Comparison of ENCODE assay signal across 8 cellular contexts in the genomic region with DNA sequence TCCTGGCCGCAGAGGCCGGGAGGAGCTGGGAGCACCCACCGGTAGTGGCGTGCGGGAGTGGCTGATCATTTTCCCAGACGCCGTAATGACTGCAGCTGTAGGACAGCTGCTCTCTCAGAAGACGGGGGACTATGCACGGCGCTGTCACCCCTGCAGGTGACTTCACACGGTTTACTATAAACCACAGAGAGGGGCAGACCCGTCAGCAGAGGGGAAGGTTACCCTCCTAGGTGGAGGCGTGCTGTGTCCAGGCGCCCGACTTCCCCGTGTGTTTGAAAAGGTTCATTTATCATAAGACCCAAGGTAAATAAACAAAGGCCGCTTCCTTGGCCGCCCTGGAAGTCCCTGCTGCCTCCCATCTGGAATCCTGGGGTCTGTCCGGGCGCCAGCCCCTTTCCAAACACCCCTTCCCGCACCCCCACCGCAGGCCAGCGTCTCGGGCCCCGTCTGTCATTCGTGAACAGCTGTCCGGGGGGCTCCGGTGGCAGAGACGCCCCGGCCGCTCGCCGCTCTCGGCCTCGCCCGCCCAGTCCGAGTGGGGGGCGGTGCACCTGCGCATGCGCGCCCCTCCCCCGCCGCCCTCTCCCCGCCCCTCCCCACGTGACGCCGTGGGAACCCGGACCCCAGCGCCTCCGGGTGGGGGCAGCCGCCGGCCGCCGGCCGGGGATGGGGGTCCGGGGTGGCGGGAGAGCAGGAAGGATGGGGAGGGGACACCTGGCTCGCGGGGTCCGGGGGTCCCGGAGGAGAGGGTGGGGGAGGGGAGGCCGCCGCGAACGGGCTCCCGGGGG. TPM values are rescaled to one million over a fixed set of nuclear protein-coding genes. Genes with fewer than 3 reads are reported as not detected.
DNase-seq lines count a peak whose midpoint lies in the region; ATAC-seq and TF ChIP-seq lines count a peak whose summit lies in the region.

No MANE protein-coding gene starts in this region.

- intact Hi-C loops in esophagus muscularis mucosa (cut with DNase I) = no loop called here
- intact Hi-C loops in thyroid gland (cut with DNase I) = no loop called here

- no peak for TF ChIP-seq EP300 in esophagus muscularis mucosa (IDR thresholded peaks at IDR 0.05)

- no peaks in the 10 kb centered on the region for H3F3A ChIP-seq in MM.1S (ENCODE audit: insufficient read depth, low read length)

- H3K4me1 Mint-ChIP-seq in CD4-positive, CD25-positive, alpha-beta regulatory T cell = peaks cover 0 to 16% (median 0%) of the 10 kb centered on the region in 4 donors
- H3K4me1 Mint-ChIP-seq in activated CD4-positive, alpha-beta T cell treated with anti-CD3 and anti-CD28 coated beads, Interleukin-2, amount 10 ng/mL, durations not matched to agents 7 days and 5 days = peaks cover 6% of the 10 kb centered on the region

- H3K27ac ChIP-seq in CD4-positive, CD25-positive, alpha-beta regulatory T cell (ENCODE audit: insufficient read depth, low read length, poor library complexity, severe bottlenecking) = no peak overlapping the region
- H3K27ac ChIP-seq in esophagus muscularis mucosa (replicated peaks in 1 of 4) = peak overlapping the region; percentile 76 to 84 (median 82)
- H3K27ac ChIP-seq in mucosa of rectum (ENCODE audit: low read depth in 2 of 2, low read length in 2 of 2) = peak overlapping the region; percentile 44 to 52
- H3K27ac ChIP-seq in thyroid gland = peak overlapping the region; percentile 58 to 70 (median 69)
- no peak overlapping the region for H3K27ac ChIP-seq in MM.1S (ENCODE audit: low read length)

- no peaks in the 10 kb centered on the region for H4K20me1 ChIP-seq in MM.1S (ENCODE audit: insufficient read depth, low read length)

- peak overlapping the region in 1 of 3 donors; percentile 74 for H3K27ac Mint-ChIP-seq in CD4-positive, CD25-positive, alpha-beta regulatory T cell
- no peak overlapping the region for H3K27ac Mint-ChIP-seq in activated CD4-positive, alpha-beta T cell treated with anti-CD3 and anti-CD28 coated beads, Interleukin-2, amount 10 ng/mL, durations not matched to agents 7 days and 5 days

- TF ChIP-seq CTCF in esophagus muscularis mucosa (IDR thresholded peaks at IDR 0.05) (no peak), thyroid gland (IDR thresholded peaks at IDR 0.05) (no peak), MM.1S (IDR thresholded peaks at IDR 0.05; ENCODE audit: low read length) (no peak)

- H3K4me3 ChIP-seq in CD4-positive, CD25-positive, alpha-beta regulatory T cell (ENCODE audit: low read depth, low read length) = no peak overlapping the region
- H3K4me3 ChIP-seq in esophagus muscularis mucosa (peak overlapping the region; percentile 76 to 79 (median 78)), mucosa of rectum (ENCODE audit: low read length in 2 of 2) (peak overlapping the region; percentile 56 to 64), thyroid gland (replicated peaks in 1 of 3) (peak overlapping the region; percentile 7 to 88 (median 75)), MM.1S (ENCODE audit: low read length) (no peak overlapping the region)

- peaks cover 28% of the 10 kb centered on the region for H3K27me3 Mint-ChIP-seq in CD4-positive, CD25-positive, alpha-beta regulatory T cell
- H3K27me3 Mint-ChIP-seq in activated CD4-positive, alpha-beta T cell treated with anti-CD3 and anti-CD28 coated beads, Interleukin-2, amount 10 ng/mL, durations not matched to agents 7 days and 5 days = peaks cover 19% of the 10 kb centered on the region

- no peaks in the 10 kb centered on the region for H3K36me3 ChIP-seq in CD4-positive, CD25-positive, alpha-beta regulatory T cell (ENCODE audit: control insufficient read depth, insufficient read depth, low read length)
- H3K36me3 ChIP-seq in esophagus muscularis mucosa (peaks cover 0 to 15% (median 0%) of the 10 kb centered on the region in 4 donors), mucosa of rectum (ENCODE audit: control insufficient read depth in 2 of 2, insufficient read depth in 2 of 2, low read length in 2 of 2) (no peaks in the 10 kb centered on the region), thyroid gland (no peaks in the 10 kb centered on the region), MM.1S (replicated peaks; ENCODE audit: insufficient read depth, low read length) (no peaks in the 10 kb centered on the region)

- no peak for DNase-seq in CD4-positive, CD25-positive, alpha-beta regulatory T cell
- DNase-seq in NCI-H1105 (lab: John Stamatoyannopoulos, UW) (peak; percentile 62), esophagus muscularis mucosa (ENCODE audit: extremely low spot score) (no peak), thyroid gland (peak; percentile 64), MM.1S (no peak)
- peak; percentile 7 for DNase-seq in activated CD4-positive, alpha-beta T cell treated with anti-CD3 and anti-CD28 coated beads, Interleukin-2, amount 10 ng/mL, durations not matched to agents 7 days and 5 days

- H3K9ac ChIP-seq in mucosa of rectum (ENCODE audit: low read depth in 1 of 2, low read length in 2 of 2) = peak overlapping the region; percentile 34 to 64
- no peak overlapping the region for H3K9ac ChIP-seq in MM.1S (ENCODE audit: low read length)

- H3K9me2 ChIP-seq in MM.1S (replicated peaks; ENCODE audit: insufficient read depth, low read length) = no peaks in the 10 kb centered on the region

- peak overlapping the region in 3 of 4 donors; percentile 61 to 79 (median 67) for H3K4me3 Mint-ChIP-seq in CD4-positive, CD25-positive, alpha-beta regulatory T cell
- H3K4me3 Mint-ChIP-seq in activated CD4-positive, alpha-beta T cell treated with anti-CD3 and anti-CD28 coated beads, Interleukin-2, amount 10 ng/mL, durations not matched to agents 7 days and 5 days = peak overlapping the region; percentile 27

- no peaks in the 10 kb centered on the region for H3K79me2 ChIP-seq in MM.1S (ENCODE audit: low read length)

- no peaks in the 10 kb centered on the region for H3K36me3 Mint-ChIP-seq in CD4-positive, CD25-positive, alpha-beta regulatory T cell
- H3K36me3 Mint-ChIP-seq in activated CD4-positive, alpha-beta T cell treated with anti-CD3 and anti-CD28 coated beads, Interleukin-2, amount 10 ng/mL, durations not matched to agents 7 days and 5 days (ENCODE audit: low read depth) = no peaks in the 10 kb centered on the region

- ATAC-seq in CD4-positive, CD25-positive, alpha-beta regulatory T cell (ENCODE audit: low read depth in 2 of 2) = no peak
- ATAC-seq in HG02678 (IDR thresholded peaks at IDR 0.05; ENCODE audit: unreplicated experiment) = no peak

- POLR2A ChIA-PET in activated CD4-positive, alpha-beta T cell treated with anti-CD3 and anti-CD28 coated beads, Interleukin-2, amount 10 ng/mL, durations not matched to agents 7 days and 5 days (lab: Charles Lee) = no interaction called here

- no peak overlapping the region for H2AFZ ChIP-seq in MM.1S (ENCODE audit: low read length)

- TF ChIP-seq POLR2A in esophagus muscularis mucosa (IDR thresholded peaks at IDR 0.05; ENCODE audit: low read depth) (peak; percentile 21), thyroid gland (IDR thresholded peaks at IDR 0.05) (peak; percentile 23 to 61)

- peaks cover 0 to 6% (median 0%) of the 10 kb centered on the region in 7 donors for H3K9me3 Mint-ChIP-seq in CD4-positive, CD25-positive, alpha-beta regulatory T cell
- peaks cover 3% of the 10 kb centered on the region for H3K9me3 Mint-ChIP-seq in activated CD4-positive, alpha-beta T cell treated with anti-CD3 and anti-CD28 coated beads, Interleukin-2, amount 10 ng/mL, durations not matched to agents 7 days and 5 days

- no peak overlapping the region for H3K4me2 ChIP-seq in MM.1S (ENCODE audit: low read depth, low read length)

- CTCF ChIA-PET in activated CD4-positive, alpha-beta T cell treated with anti-CD3 and anti-CD28 coated beads, Interleukin-2, amount 10 ng/mL, durations not matched to agents 7 days and 5 days (lab: Charles Lee) = no interaction called here

- H3K9me3 ChIP-seq in CD4-positive, CD25-positive, alpha-beta regulatory T cell (ENCODE audit: control insufficient read depth in 2 of 2, low read length in 2 of 2) = no peaks in the 10 kb centered on the region
- no peaks in the 10 kb centered on the region for H3K9me3 ChIP-seq in esophagus muscularis mucosa
- H3K9me3 ChIP-seq in mucosa of rectum (ENCODE audit: control insufficient read depth in 2 of 2, low read length in 2 of 2) = no peaks in the 10 kb centered on the region
- H3K9me3 ChIP-seq in thyroid gland = no peaks in the 10 kb centered on the region
- no peaks in the 10 kb centered on the region for H3K9me3 ChIP-seq in MM.1S (replicated peaks; ENCODE audit: insufficient read depth, low read length)

- 7% methylated on average over 26 of the region's 66 CpGs for WGBS in esophagus muscularis mucosa
- 7 to 14% methylated on average over 20 to 21 of the region's 66 CpGs for WGBS in thyroid gland, 2 donors

- peaks cover 9% of the 10 kb centered on the region for H3K4me1 ChIP-seq in CD4-positive, CD25-positive, alpha-beta regulatory T cell (ENCODE audit: control insufficient read depth, insufficient read depth, low read length, poor library complexity, severe bottlenecking)
- H3K4me1 ChIP-seq in esophagus muscularis mucosa = peaks cover 12 to 32% (median 27%) of the 10 kb centered on the region in 4 donors
- H3K4me1 ChIP-seq in mucosa of rectum (ENCODE audit: control insufficient read depth in 2 of 2, insufficient read depth in 2 of 2, low read length in 2 of 2) = no peaks in the 10 kb centered on the region
- peaks cover 4 to 7% of the 10 kb centered on the region in 2 donors for H3K4me1 ChIP-seq in thyroid gland
- no peaks in the 10 kb centered on the region for H3K4me1 ChIP-seq in MM.1S (ENCODE audit: low read length)

- H3K27me3 ChIP-seq in CD4-positive, CD25-positive, alpha-beta regulatory T cell (ENCODE audit: control insufficient read depth, insufficient read depth, low read length) = peaks cover 6% of the 10 kb centered on the region
- H3K27me3 ChIP-seq in esophagus muscularis mucosa = peaks cover 0 to 23% (median 0%) of the 10 kb centered on the region in 4 donors
- peaks cover 0 to 5% of the 10 kb centered on the region in 2 donors for H3K27me3 ChIP-seq in mucosa of rectum (ENCODE audit: control insufficient read depth in 2 of 2, insufficient read depth in 2 of 2, low read length in 2 of 2)
- H3K27me3 ChIP-seq in thyroid gland = no peaks in the 10 kb centered on the region
- H3K27me3 ChIP-seq in MM.1S (replicated peaks; ENCODE audit: insufficient read depth, low read length) = peaks cover 23% of the 10 kb centered on the region

RNA-seq across cellular contexts. Expression of gene SHC2, which starts 0.9 kb away (rescaled TPM):
- not detected for total RNA-seq in CD4-positive, CD25-positive, alpha-beta regulatory T cell
- not detected for polyA plus RNA-seq in CD4-positive, CD25-positive, alpha-beta regulatory T cell
- total RNA-seq in activated CD4-positive, alpha-beta T cell treated with anti-CD3 and anti-CD28 coated beads, Interleukin-2, amount 10 ng/mL, durations not matched to agents 7 days and 5 days = not detected
- total RNA-seq in esophagus muscularis mucosa = 10 to 100 TPM; 11.2 to 35.6 (median 18.7) TPM
- total RNA-seq in thyroid gland = 10 to 100 TPM; 31.5 to 72.8 (median 48.8) TPM

RNA-seq across cellular contexts. Expression of gene MADCAM1, which starts 36.4 kb away (rescaled TPM):
- total RNA-seq in CD4-positive, CD25-positive, alpha-beta regulatory T cell = 0.52 TPM
- polyA plus RNA-seq in CD4-positive, CD25-positive, alpha-beta regulatory T cell = under 1 TPM in 3 of 4 donors, not detected in 1; 0.16 to 0.33 (median 0.31) TPM
- total RNA-seq in activated CD4-positive, alpha-beta T cell treated with anti-CD3 and anti-CD28 coated beads, Interleukin-2, amount 10 ng/mL, durations not matched to agents 7 days and 5 days = under 1 TPM in 1 of 2 experiments, not detected in 1; 0.15 TPM
- total RNA-seq in esophagus muscularis mucosa (under 1 TPM in 2 of 4 donors, not detected in 2; 0.17 to 0.42 TPM), thyroid gland (1 to 10 TPM in 1 of 4 donors, under 1 TPM in 1, not detected in 2; 0.56 to 3.1 TPM)

RNA-seq across cellular contexts. Expression of gene TPGS1, which starts 47.4 kb away (rescaled TPM):
- total RNA-seq in CD4-positive, CD25-positive, alpha-beta regulatory T cell = 19.3 TPM
- 10 to 100 TPM; 18.2 to 44.4 (median 37.3) TPM for polyA plus RNA-seq in CD4-positive, CD25-positive, alpha-beta regulatory T cell
- total RNA-seq in activated CD4-positive, alpha-beta T cell treated with anti-CD3 and anti-CD28 coated beads, Interleukin-2, amount 10 ng/mL, durations not matched to agents 7 days and 5 days = 10 to 100 TPM; 21.6 to 27.1 TPM
- total RNA-seq in esophagus muscularis mucosa = 10 to 100 TPM; 61.7 to 86.6 (median 64.4) TPM
- total RNA-seq in thyroid gland = 100 to 1,000 TPM in 2 of 4 donors, 10 to 100 TPM in 2; 50.8 to 147 (median 99.6) TPM

RNA-seq across cellular contexts. Expression of gene C2CD4C, which starts 51.0 kb away (rescaled TPM):
- not detected for total RNA-seq in CD4-positive, CD25-positive, alpha-beta regulatory T cell
- polyA plus RNA-seq in CD4-positive, CD25-positive, alpha-beta regulatory T cell = not detected
- not detected for total RNA-seq in activated CD4-positive, alpha-beta T cell treated with anti-CD3 and anti-CD28 coated beads, Interleukin-2, amount 10 ng/mL, durations not matched to agents 7 days and 5 days
- total RNA-seq in esophagus muscularis mucosa (1 to 10 TPM in 3 of 4 donors, under 1 TPM in 1; 0.46 to 3.7 (median 1.7) TPM), thyroid gland (10 to 100 TPM in 1 of 4 donors, 1 to 10 TPM in 2, under 1 TPM in 1; 0.54 to 14.7 (median 4.9) TPM)

Comparison
In these comparisons a context has a peak if more than half of its experiments do, and no peak if none do; other contexts are left out.
1. DNase-seq: peak in NCI-H1105 (single experiment), activated CD4-positive, alpha-beta T cell treated with anti-CD3 and anti-CD28 coated beads, Interleukin-2, amount 10 ng/mL, durations not matched to agents 7 days and 5 days (single experiment) and thyroid gland (2 of 2); none in CD4-positive, CD25-positive, alpha-beta regulatory T cell (0 of 3), esophagus muscularis mucosa (single experiment) and MM.1S (single experiment).
2. H3K27ac ChIP-seq: peak in esophagus muscularis mucosa (4 of 4), mucosa of rectum (2 of 2) and thyroid gland (3 of 3); none in CD4-positive, CD25-positive, alpha-beta regulatory T cell (single experiment) and MM.1S (single experiment).
3. H3K4me3 ChIP-seq: peak in esophagus muscularis mucosa (4 of 4), mucosa of rectum (2 of 2) and thyroid gland (3 of 3); none in CD4-positive, CD25-positive, alpha-beta regulatory T cell (single experiment) and MM.1S (single experiment).
4. RNA of gene SHC2, which starts 0.9 kb away (total RNA-seq): 31.5 to 72.8 TPM in thyroid gland and 11.2 to 35.6 TPM in esophagus muscularis mucosa; not detected in CD4-positive, CD25-positive, alpha-beta regulatory T cell (single experiment) and not detected in activated CD4-positive, alpha-beta T cell treated with anti-CD3 and anti-CD28 coated beads, Interleukin-2, amount 10 ng/mL, durations not matched to agents 7 days and 5 days; every median in the first group is over 10 times any median in the second.